Comparison of ENCODE assay signal across 1 cellular context in genomic region chr19:1510807-1511206, GRCh38.
TF ChIP-seq lines count a peak whose summit lies in the region.

No MANE protein-coding gene starts in this region.

TF ChIP-seq in HepG2, 621 proteins besides CTCF, POLR2A, EP300 and RAD21:
- peak; percentile 98 for TF ChIP-seq ZNF768 (CRISPR knock-in tag; IDR thresholded peaks at IDR 0.05)
- TF ChIP-seq SKIL (CRISPR knock-in tag; IDR thresholded peaks at IDR 0.05; ENCODE audit: borderline replicate concordance) = no peak
- TF ChIP-seq ZMYM3 (CRISPR knock-in tag; IDR thresholded peaks at IDR 0.05) = peak; percentile 80
- no peak for TF ChIP-seq SKI (IDR thresholded peaks at IDR 0.05; ENCODE audit: partially characterized antibody)
- TF ChIP-seq AGO1 (IDR thresholded peaks at IDR 0.05; ENCODE audit: low read depth, low read length, poor library complexity, severe bottlenecking) = no peak
TF ChIP-seq in HepG2: peak in this region for 2.
